ENCODE assay signal across 21 cellular contexts in the genomic region with DNA sequence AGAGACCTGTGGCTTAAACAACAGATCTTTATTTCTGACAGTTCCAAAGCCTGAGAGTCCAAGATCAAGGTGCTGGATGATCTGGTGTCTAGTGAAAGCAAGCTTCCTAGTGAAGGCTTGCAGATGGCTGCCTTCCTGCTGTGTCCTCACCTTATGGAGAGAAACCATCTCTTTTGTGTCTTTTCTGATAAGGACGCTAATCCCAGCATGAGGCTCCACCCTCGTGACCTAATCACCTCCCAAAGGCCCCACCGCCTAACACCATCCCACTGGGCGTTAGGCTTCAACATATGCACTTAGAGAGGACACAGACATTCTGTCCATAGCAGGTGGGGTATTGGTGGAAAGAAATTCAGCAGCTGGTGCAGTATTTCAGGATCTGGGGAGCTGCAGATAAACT. TPM values are rescaled to one million over a fixed set of nuclear protein-coding genes. Genes with fewer than 3 reads are reported as not detected.
DNase-seq lines count a peak whose midpoint lies in the region; ATAC-seq, FAIRE-seq and TF ChIP-seq lines count a peak whose summit lies in the region.
"Had no signal": no experiment of that assay in that cellular context is flagged by ENCODE, and none has a peak within 500 bp of the region (broad histone marks: within the 10 kb centered on the region; RNA-seq: fewer than 3 reads in every experiment).

No MANE protein-coding gene starts in this region.

- H3K36me3 Mint-ChIP-seq in neural progenitor cell, result no peaks in the 10 kb centered on the region
- H3K36me3 Mint-ChIP-seq in activated CD4-positive, alpha-beta T cell treated with anti-CD3 and anti-CD28 coated beads, Interleukin-2, amount 10 ng/mL, durations not matched to agents 24 days and 14 days (ENCODE audit: low read depth), result no peaks in the 10 kb centered on the region
- H3K36me3 Mint-ChIP-seq: CD8-positive, alpha-beta T cell had no signal

- no peaks in the 10 kb centered on the region for H4K20me1 ChIP-seq in HepG2 (ENCODE audit: insufficient read depth, low read length)
- no peaks in the 10 kb centered on the region for H4K20me1 ChIP-seq in H1 (replicated peaks in 1 of 2; ENCODE audit: control insufficient read depth in 1 of 2, insufficient read depth in 2 of 2, low read length in 2 of 2)
- H4K20me1 ChIP-seq in neural progenitor cell (ENCODE audit: low read depth), result no peaks in the 10 kb centered on the region

- H4K8ac ChIP-seq in H1 (ENCODE audit: extremely low read depth, insufficient read depth, low read length), result no peak overlapping the region

- intact Hi-C loops in HepG2 (cut with micrococcal nuclease; ENCODE audit: unreplicated experiment), result no loop called here
- intact Hi-C loops in right lobe of liver (cut with DNase I), result no loop called here
- intact Hi-C loops in activated CD4-positive, alpha-beta T cell treated with anti-CD3 and anti-CD28 coated beads, Interleukin-2, amount 10 ng/mL, durations not matched to agents 24 days and 14 days (cut with micrococcal nuclease), result no loop called here

- H3K9ac ChIP-seq in HepG2 (ENCODE audit: insufficient read depth, low read depth, low read length), result no peak overlapping the region
- H3K9ac ChIP-seq in H1 (replicated peaks in 1 of 4; ENCODE audit: extremely low read depth in 1 of 4, low read depth in 3 of 4, low read length in 3 of 4), result no peak overlapping the region
- H3K9ac ChIP-seq in neural progenitor cell, result no peak overlapping the region

- TF ChIP-seq POLR2A in HepG2 (IDR thresholded peaks at IDR 0.05; ENCODE audit: insufficient read depth in 1 of 2, low read depth in 2 of 2, low read length in 2 of 2) (no peak), right lobe of liver (IDR thresholded peaks at IDR 0.05) (no peak), H1 (IDR thresholded peaks at IDR 0.05; ENCODE audit: control extremely low read depth in 1 of 2, low read depth in 2 of 2, low read length in 2 of 2) (no peak)

- peak; percentile 28; the same call in 2 of the 3 replicates for ATAC-seq in HepG2
- ATAC-seq in right lobe of liver, result no peak
- ATAC-seq: CD8-positive, alpha-beta T cell; HCT116 had no signal

- BruUV-seq in HepG2 (replicated peaks; lab: Mats Ljungman, UMichigan), result no TSS peak

- H3K4me1 Mint-ChIP-seq in neural progenitor cell, result peaks cover 13% of the 10 kb centered on the region
- peaks cover 8% of the 10 kb centered on the region for H3K4me1 Mint-ChIP-seq in activated CD4-positive, alpha-beta T cell treated with anti-CD3 and anti-CD28 coated beads, Interleukin-2, amount 10 ng/mL, durations not matched to agents 24 days and 14 days

- H3K4me2 ChIP-seq in HepG2 (ENCODE audit: low read depth, low read length), result peak overlapping the region; percentile 41
- H3K4me2 ChIP-seq in H1 (ENCODE audit: insufficient read depth in 1 of 2, low read depth in 2 of 2, low read length in 2 of 2), result no peak overlapping the region
- peak overlapping the region; percentile 38 for H3K4me2 ChIP-seq in neural progenitor cell

- H2AFZ ChIP-seq in HepG2 (ENCODE audit: low read length), result no peak overlapping the region
- no peak overlapping the region for H2AFZ ChIP-seq in H1 (ENCODE audit: low read length)
- H2AFZ ChIP-seq in neural progenitor cell (replicated peaks), result no peak overlapping the region

- H3K79me1 ChIP-seq in H1 (ENCODE audit: low read depth, low read length), result no peaks in the 10 kb centered on the region

- no peak overlapping the region for H3K18ac ChIP-seq in H1 (ENCODE audit: extremely low read depth, low read length)

- DNase-seq in HepG2 (ENCODE audit: low spot score), result no peak
- DNase-seq in right lobe of liver, result no peak
- DNase-seq in NCI-H146 treated with DMSO at 0.1 percent for 48 hours (lab: John Stamatoyannopoulos, UW; ENCODE audit: unreplicated experiment), result peak; percentile 74
- DNase-seq in H1 (ENCODE audit: low read depth in 1 of 2, low spot score in 2 of 2), result no peak
- peak; percentile 34 for DNase-seq in neural progenitor cell (ENCODE audit: low spot score)
- no peak for DNase-seq in GM10248 (ENCODE audit: extremely low spot score)
- no peak for DNase-seq in activated CD4-positive, alpha-beta T cell treated with anti-CD3 and anti-CD28 coated beads, Interleukin-2, amount 10 ng/mL, durations not matched to agents 24 days and 14 days
- no peak for DNase-seq in dedifferentiated amniotic fluid mesenchymal stem cell (ENCODE audit: extremely low spot score)
- DNase-seq: ACHN; CD8-positive, alpha-beta T cell; COR-L47; DMS153; DMS79 treated with DMSO at 0.1 percent for 48 hours; EL; GDM1; IMR-90 had no signal

- no peaks in the 10 kb centered on the region for H3F3A ChIP-seq in neural progenitor cell (ENCODE audit: low read depth)

- H3K27ac ChIP-seq in HepG2 (ENCODE audit: extremely low read length, insufficient read depth, low read length), result no peak overlapping the region
- no peak overlapping the region for H3K27ac ChIP-seq in right lobe of liver
- H3K27ac ChIP-seq in H1 (ENCODE audit: low read depth, low read length), result no peak overlapping the region
- H3K27ac ChIP-seq in neural progenitor cell, result no peak overlapping the region
- H3K27ac ChIP-seq: C4-2B, HL-60 had no signal

- H3K23me2 ChIP-seq in H1 (ENCODE audit: low read depth, low read length), result no peaks in the 10 kb centered on the region

- TF ChIP-seq EP300 in HepG2 (IDR thresholded peaks at IDR 0.05; ENCODE audit: low read depth in 2 of 2, low read length in 2 of 2) (no peak), HepG2 (CRISPR knock-in tag; IDR thresholded peaks at IDR 0.05; ENCODE audit: borderline replicate concordance) (no peak), H1 (IDR thresholded peaks at IDR 0.05; ENCODE audit: borderline replicate concordance in 1 of 2, low read depth in 2 of 2, low read length in 2 of 2) (no peak)

- H2BK120ac ChIP-seq in H1 (replicated peaks; ENCODE audit: low read depth, low read length), result no peak overlapping the region

- no peak overlapping the region for H2AK5ac ChIP-seq in H1 (ENCODE audit: low read depth, low read length)

- no peak overlapping the region for H2BK5ac ChIP-seq in H1 (ENCODE audit: low read depth, low read length)

- no peak overlapping the region for H3K4ac ChIP-seq in H1 (replicated peaks; ENCODE audit: insufficient read length, low read depth, low read length)

- 0% methylated on average over 1 of the region's 4 CpGs for WGBS in HepG2 (ENCODE audit: low lambda C conversion rate)
- 37% methylated on average over 2 of the region's 4 CpGs for WGBS in right lobe of liver (ENCODE audit: insufficient coverage, low coverage, low lambda C conversion rate, missing lambda C conversion rate)
- WGBS in H1 (ENCODE audit: extremely low coverage in 1 of 2, insufficient coverage in 1 of 2, insufficient read length in 1 of 2, insufficient replicate concordance in 2 of 2, low coverage in 1 of 2, low lambda C conversion rate in 2 of 2, missing lambda C conversion rate in 1 of 2), 2 experiments, result 75% methylated on average over 4 of the region's 4 CpGs; no CpG with 5 or more reads in 1 of the 2 experiments

- H3K9me3 ChIP-seq in HepG2 (ENCODE audit: low read length), result no peaks in the 10 kb centered on the region
- no peaks in the 10 kb centered on the region for H3K9me3 ChIP-seq in right lobe of liver
- no peaks in the 10 kb centered on the region for H3K9me3 ChIP-seq in H1 (ENCODE audit: insufficient read depth in 2 of 2, low read depth in 1 of 2, low read length in 1 of 2)
- no peaks in the 10 kb centered on the region for H3K9me3 ChIP-seq in neural progenitor cell (ENCODE audit: low read depth)

- H3K4me3 ChIP-seq in HepG2 (replicated peaks in 1 of 3; ENCODE audit: insufficient read depth in 1 of 3, low read depth in 2 of 3, low read length in 3 of 3), result no peak overlapping the region
- no peak overlapping the region for H3K4me3 ChIP-seq in right lobe of liver
- H3K4me3 ChIP-seq in H1 (ENCODE audit: extremely low read depth in 1 of 4, insufficient read depth in 2 of 4, low read depth in 3 of 4, low read length in 4 of 4), result no peak overlapping the region
- H3K4me3 ChIP-seq in neural progenitor cell, result no peak overlapping the region

- H3K56ac ChIP-seq in H1 (replicated peaks; ENCODE audit: insufficient read length, low read depth, low read length), result no peak overlapping the region

- CTCF ChIA-PET in HepG2 (lab: Yijun Ruan, JAX; ENCODE audit: low intra/inter-chr PET ratio, low total read pairs) (no interaction called here), H1 (lab: Charles Lee; ENCODE audit: partially characterized antibody) (interaction anchor here (1.5 to 6.8 kb wide), 5 partner anchors 15 to 481 kb away, joined by 4 to 92 read pairs (median 8); partner anchors contain the start of gene LYSMD4), GM10248 (lab: Yijun Ruan, JAX) (interaction anchor here (0.9 to 7.2 kb wide), 6 partner anchors 9 to 481 kb away, joined by 3 to 83 read pairs (median 4); partner anchors contain the start of gene LYSMD4)

- POLR2A ChIA-PET in HepG2 (lab: Yijun Ruan, JAX) (interaction anchor here (2.3 kb wide), 1 partner anchor 20 kb away, joined by 8 read pairs; the partner anchor contains the start of gene LYSMD4), H1 (lab: Charles Lee; ENCODE audit: partially characterized antibody) (interaction anchor here (2.0 kb wide), 1 partner anchor 20 kb away, joined by 5 read pairs; the partner anchor contains the start of gene LYSMD4), GM10248 (lab: Yijun Ruan, JAX) (no interaction called here)

- no peak overlapping the region for H4K91ac ChIP-seq in H1 (replicated peaks; ENCODE audit: insufficient read length, low read length)

- no peaks in the 10 kb centered on the region for H3K9me3 Mint-ChIP-seq in neural progenitor cell
- H3K9me3 Mint-ChIP-seq in activated CD4-positive, alpha-beta T cell treated with anti-CD3 and anti-CD28 coated beads, Interleukin-2, amount 10 ng/mL, durations not matched to agents 24 days and 14 days, result no peaks in the 10 kb centered on the region
- H3K9me3 Mint-ChIP-seq: CD8-positive, alpha-beta T cell had no signal

- no peak overlapping the region for H3K4me3 Mint-ChIP-seq in neural progenitor cell
- no peak overlapping the region for H3K4me3 Mint-ChIP-seq in activated CD4-positive, alpha-beta T cell treated with anti-CD3 and anti-CD28 coated beads, Interleukin-2, amount 10 ng/mL, durations not matched to agents 24 days and 14 days
- H3K4me3 Mint-ChIP-seq: CD8-positive, alpha-beta T cell had no signal

- no peak for FAIRE-seq in HepG2 (lab: Jason Lieb, UNC)
- no peak for FAIRE-seq in H1 (lab: Jason Lieb, UNC)
- FAIRE-seq: D721Med, H54 had no signal

- H3K79me2 ChIP-seq in HepG2 (ENCODE audit: insufficient read depth, low read length) (no peaks in the 10 kb centered on the region), H1 (ENCODE audit: control insufficient read depth in 1 of 2, insufficient read depth in 2 of 2, low read length in 2 of 2) (no peaks in the 10 kb centered on the region), neural progenitor cell (ENCODE audit: low read depth) (no peaks in the 10 kb centered on the region)

- H3K36me3 ChIP-seq in HepG2 (replicated peaks in 1 of 2; ENCODE audit: control insufficient read depth in 1 of 2, insufficient read depth in 2 of 2, low read length in 2 of 2), result no peaks in the 10 kb centered on the region
- no peaks in the 10 kb centered on the region for H3K36me3 ChIP-seq in right lobe of liver
- H3K36me3 ChIP-seq in H1 (ENCODE audit: control insufficient read depth in 2 of 4, insufficient read depth in 4 of 4, low read length in 3 of 4), result no peaks in the 10 kb centered on the region
- no peaks in the 10 kb centered on the region for H3K36me3 ChIP-seq in neural progenitor cell

- H2BK12ac ChIP-seq in H1 (ENCODE audit: low read depth, low read length), result no peak overlapping the region

- H3K27ac Mint-ChIP-seq in neural progenitor cell, result no peak overlapping the region
- H3K27ac Mint-ChIP-seq in activated CD4-positive, alpha-beta T cell treated with anti-CD3 and anti-CD28 coated beads, Interleukin-2, amount 10 ng/mL, durations not matched to agents 24 days and 14 days, result no peak overlapping the region
- H3K27ac Mint-ChIP-seq: CD8-positive, alpha-beta T cell had no signal

- H2BK20ac ChIP-seq in H1 (ENCODE audit: low read length), result no peak overlapping the region

- H3K27me3 ChIP-seq in HepG2 (ENCODE audit: control insufficient read depth in 1 of 2, insufficient read depth in 2 of 2, low read length in 2 of 2) (peaks cover 2 to 11% of the 10 kb centered on the region in 2 experiments; a peak in 4 of 5 replicates), right lobe of liver (no peaks in the 10 kb centered on the region), H1 (replicated peaks in 1 of 4; ENCODE audit: control insufficient read depth in 3 of 4, extremely low read depth in 1 of 4, insufficient read depth in 3 of 4, low read length in 3 of 4) (peaks cover 0 to 10% (median 0%) of the 10 kb centered on the region in 4 experiments; a peak in 2 of 7 replicates), neural progenitor cell (no peaks in the 10 kb centered on the region)

- no peak overlapping the region for H4K5ac ChIP-seq in H1 (ENCODE audit: insufficient read length, low read depth, low read length)

- H3K14ac ChIP-seq in H1 (ENCODE audit: insufficient read length), result no peak overlapping the region

- no peak overlapping the region for H2BK15ac ChIP-seq in H1 (ENCODE audit: low read length)

- TF ChIP-seq CTCF in HepG2 (CRISPR knock-in tag; IDR thresholded peaks at IDR 0.05) (no peak), right lobe of liver (IDR thresholded peaks at IDR 0.05) (no peak), H1 (IDR thresholded peaks at IDR 0.05; ENCODE audit: control extremely low read depth in 1 of 3, insufficient read depth in 1 of 3, low read depth in 1 of 3, low read length in 3 of 3) (no peak), neural progenitor cell (IDR thresholded peaks at IDR 0.05) (no peak), GM10248 (IDR thresholded peaks at IDR 0.05; ENCODE audit: control extremely low read depth, extremely low read depth, low read depth, missing control alignments) (no peak)

- in situ Hi-C loops in HepG2 (cut with HindIII; ENCODE audit: extremely low pct_ligation_motif_present, low pct_unique_long_range_greater_than_20kb), result no loop called here

- H3K23ac ChIP-seq in H1 (ENCODE audit: insufficient read length), result no peak overlapping the region

- TF ChIP-seq RAD21 in HepG2 (CRISPR knock-in tag; IDR thresholded peaks at IDR 0.05) (no peak), H1 (IDR thresholded peaks at IDR 0.05 in 1 of 2, conservative IDR thresholded peaks at IDR 0.05 in 1 of 2; ENCODE audit: low read depth in 2 of 2, low read length in 2 of 2) (no peak)

- H3K4me1 ChIP-seq in HepG2 (ENCODE audit: insufficient read depth, low read length) (peaks cover 47% of the 10 kb centered on the region), right lobe of liver (peaks cover 0 to 8% (median 4%) of the 10 kb centered on the region in 4 donors), H1 (replicated peaks in 1 of 4; ENCODE audit: control insufficient read depth in 3 of 4, insufficient read depth in 4 of 4, low read length in 3 of 4) (no peaks in the 10 kb centered on the region), neural progenitor cell (peaks cover 6% of the 10 kb centered on the region)

- H3K27me3 Mint-ChIP-seq in neural progenitor cell (ENCODE audit: insufficient read depth, low read depth), result peaks cover 5% of the 10 kb centered on the region
- H3K27me3 Mint-ChIP-seq in activated CD4-positive, alpha-beta T cell treated with anti-CD3 and anti-CD28 coated beads, Interleukin-2, amount 10 ng/mL, durations not matched to agents 24 days and 14 days, result peaks cover 2% of the 10 kb centered on the region

RNA-seq across cellular contexts. Expression of gene LYSMD4, which starts 19.8 kb away (rescaled TPM):
- 5.6 and 8.5 TPM in 2 replicates for total RNA-seq in HepG2 (2016; rRNA removed; fragmentation: Illumina TruSeq; extraction: Trizol)
- 1.4 TPM in 2 replicates for total RNA-seq in HepG2 (2016; cell fraction: cytosol; rRNA removed; fragmentation: Illumina TruSeq; extraction: Trizol; ENCODE audit: low read depth)
- total RNA-seq in HepG2 (2016; cell fraction: insoluble cytoplasmic fraction; rRNA removed; fragmentation: Illumina TruSeq; extraction: Trizol), result 4.3 and 8.0 TPM in 2 replicates
- total RNA-seq in HepG2 (2016; cell fraction: membrane; rRNA removed; fragmentation: Illumina TruSeq; extraction: Trizol), result 4.1 and 4.7 TPM in 2 replicates
- total RNA-seq in HepG2 (2016; cell fraction: nucleus; rRNA removed; fragmentation: Illumina TruSeq; extraction: Trizol), result 10.5 and 12.4 TPM in 2 replicates
- polyA plus RNA-seq in HepG2 (2011; rRNA removed), result 7.4 and 7.9 TPM in 2 replicates
- polyA plus RNA-seq in HepG2 (2011; cell fraction: cytosol; rRNA removed), result 5.0 and 5.5 TPM in 2 replicates
- polyA plus RNA-seq in HepG2 (2011; cell fraction: nucleus; rRNA removed), result 35.1 and 36.9 TPM in 2 replicates
- 5.9 and 7.0 TPM in 2 replicates for polyA plus RNA-seq in HepG2 (2012)
- polyA plus RNA-seq in HepG2 (2016; cell fraction: cytosol; fragmentation: Illumina TruSeq; extraction: Trizol; ENCODE audit: low read depth), result 1.8 and 2.4 TPM in 2 replicates
- polyA plus RNA-seq in HepG2 (2016; cell fraction: insoluble cytoplasmic fraction; fragmentation: Illumina TruSeq; extraction: Trizol; ENCODE audit: low read depth), result 4.1 and 5.3 TPM in 2 replicates
- polyA plus RNA-seq in HepG2 (2016; cell fraction: membrane; fragmentation: Illumina TruSeq; extraction: Trizol; ENCODE audit: low read depth), result 2.8 and 3.1 TPM in 2 replicates
- 16.2 and 18.0 TPM in 2 replicates for polyA plus RNA-seq in HepG2 (2016; cell fraction: nucleus; fragmentation: Illumina TruSeq; extraction: Trizol; ENCODE audit: insufficient read depth, low read depth)
- 7.4 and 8.7 TPM in 2 replicates for polyA minus RNA-seq in HepG2 (2011; rRNA and poly(A)+ RNA removed; ENCODE audit: low replicate concordance)
- polyA minus RNA-seq in HepG2 (2011; cell fraction: cytosol; rRNA and poly(A)+ RNA removed), result 1.3 and 1.4 TPM in 2 replicates
- polyA minus RNA-seq in HepG2 (2011; cell fraction: nucleus; rRNA and poly(A)+ RNA removed), result 16.1 and 17.4 TPM in 2 replicates
- 1 to 10 TPM; 2.8 to 7.0 (median 5.1) TPM for total RNA-seq in right lobe of liver
- total RNA-seq in H1 (2021; fragmentation: NEBNext Ultra II Directional; extraction: Animal tissue kit (Norgen Biotek cat#: 25700)), result 16.0 and 17.5 TPM in 2 replicates
- 7.5 and 11.3 TPM in 2 replicates for polyA plus RNA-seq in H1 (2011; rRNA removed)
- polyA plus RNA-seq in H1 (2011; cell fraction: cytosol; rRNA removed), result 13.6 TPM
- 27.5 TPM for polyA plus RNA-seq in H1 (2011; cell fraction: nucleus; rRNA removed)
- 12.1 to 14.4 TPM (median 13.3 TPM) in 4 replicates for polyA plus RNA-seq in H1 (2012, experiment 1 of 2)
- polyA plus RNA-seq in H1 (2012, experiment 2 of 2), result 8.9 TPM
- 12.4 TPM for polyA plus RNA-seq in H1 (2013, experiment 1 of 2)
- polyA plus RNA-seq in H1 (2013, experiment 2 of 2), result 10.9 TPM
- 11.8 and 12.3 TPM in 2 replicates for polyA minus RNA-seq in H1 (2011; rRNA and poly(A)+ RNA removed)
- 5.9 TPM for polyA minus RNA-seq in H1 (2011; cell fraction: cytosol; rRNA and poly(A)+ RNA removed)
- 19.0 TPM for polyA minus RNA-seq in H1 (2011; cell fraction: nucleus; rRNA and poly(A)+ RNA removed)
- total RNA-seq in neural progenitor cell (ENCODE audit: low replicate concordance), result 11.7 and 16.3 TPM in 2 replicates
- total RNA-seq in activated CD4-positive, alpha-beta T cell treated with anti-CD3 and anti-CD28 coated beads, Interleukin-2, amount 10 ng/mL, durations not matched to agents 24 days and 14 days, result 6.4 and 6.6 TPM in 2 replicates

Comparison
In these comparisons a context has a peak if more than half of its experiments do, and no peak if none do; other contexts are left out.
1. DNase-seq: peak in NCI-H146 treated with DMSO at 0.1 percent for 48 hours (single experiment) and neural progenitor cell (single experiment); none in HepG2 (single experiment), right lobe of liver (0 of 3), H1 (0 of 2), GM10248 (single experiment), activated CD4-positive, alpha-beta T cell treated with anti-CD3 and anti-CD28 coated beads, Interleukin-2, amount 10 ng/mL, durations not matched to agents 24 days and 14 days (single experiment) and dedifferentiated amniotic fluid mesenchymal stem cell (single experiment).
2. H3K4me2 ChIP-seq: peak in HepG2 (single experiment) and neural progenitor cell (single experiment); none in H1 (0 of 2).
3. Of the 41 proteins assayed by ChIP-seq in both HepG2 and H1: peak only in HepG2: none; only in H1: TCF12; in both: none; in neither: 40.